Comparison of ENCODE assay signal across 25 cellular contexts in genomic region chr2:56754627-56755026, GRCh38.
"Had no signal": no experiment of that assay in that cellular context is flagged by ENCODE, and none has a peak within 500 bp of the region (broad histone marks: within the 10 kb centered on the region; RNA-seq: fewer than 3 reads in every experiment).

No MANE protein-coding gene starts in this region.

- H3K27me3 ChIP-seq: brain microvascular endothelial cell had no signal

- H3K9me3 Mint-ChIP-seq: IgD-negative memory B cell had no signal

- H3K27ac Mint-ChIP-seq: activated CD4-positive, alpha-beta memory T cell treated with anti-CD3 and anti-CD28 coated beads for 36 hours; activated CD4-positive, alpha-beta T cell treated with anti-CD3 and anti-CD28 coated beads, Interleukin-2, amount 10 ng/mL, durations not matched to agents 7 days and 5 days; activated naive CD4-positive, alpha-beta T cell treated with anti-CD3 and anti-CD28 coated beads, Interleukin-2, amount 50 U/mL, for 72 hours; activated naive CD8-positive, alpha-beta T cell treated with anti-CD3 and anti-CD28 coated beads, Interleukin-2, amount 50 U/mL, for 24 hours; IgD-negative memory B cell had no signal

- H3K4me3 ChIP-seq: cardiac muscle cell, SK-N-MC had no signal

- H3K36me3 Mint-ChIP-seq: activated CD4-positive, alpha-beta memory T cell treated with anti-CD3 and anti-CD28 coated beads for 36 hours; activated naive CD4-positive, alpha-beta T cell treated with anti-CD3 and anti-CD28 coated beads, Interleukin-2, amount 50 U/mL, for 72 hours; IgD-negative memory B cell had no signal

- H3K36me3 ChIP-seq: brain microvascular endothelial cell, cardiac muscle cell had no signal

- H3K4me3 Mint-ChIP-seq: activated CD4-positive, alpha-beta memory T cell treated with anti-CD3 and anti-CD28 coated beads for 36 hours; activated CD4-positive, alpha-beta T cell treated with anti-CD3 and anti-CD28 coated beads, Interleukin-2, amount 10 ng/mL, durations not matched to agents 7 days and 5 days; activated naive CD8-positive, alpha-beta T cell treated with anti-CD3 and anti-CD28 coated beads, Interleukin-2, amount 50 U/mL, for 24 hours; activated T-cell treated with anti-CD3 and anti-CD28 coated beads, Interleukin-2, amount 50 U/mL, for 4 hours; IgD-negative memory B cell had no signal

- ATAC-seq: activated naive CD4-positive, alpha-beta T cell treated with anti-CD3 and anti-CD28 coated beads, Interleukin-2, amount 50 U/mL, for 72 hours; activated naive CD8-positive, alpha-beta T cell treated with anti-CD3 and anti-CD28 coated beads, Interleukin-2, amount 50 U/mL, for 24 hours; activated T-cell treated with anti-CD3 and anti-CD28 coated beads, Interleukin-2, amount 50 U/mL, for 4 hours; PC-3 had no signal

- DNase-seq: activated CD4-positive, alpha-beta memory T cell treated with anti-CD3 and anti-CD28 coated beads for 36 hours; activated CD4-positive, alpha-beta T cell treated with anti-CD3 and anti-CD28 coated beads, Interleukin-2, amount 10 ng/mL, durations not matched to agents 7 days and 5 days; activated CD4-positive, CD25-positive, alpha-beta regulatory T cell; activated CD8-positive, alpha-beta memory T cell treated with anti-CD3 and anti-CD28 coated beads for 24 hours; activated effector memory CD4-positive, alpha-beta T cell treated with anti-CD3 and anti-CD28 coated beads, Interleukin-2, amount 50 U/mL, for 16 hours; activated naive CD4-positive, alpha-beta T cell treated with Interleukin-2 at 50 U/mL for 16 hours; activated naive CD8-positive, alpha-beta T cell treated with anti-CD3 and anti-CD28 coated beads, Interleukin-2, amount 50 U/mL, for 24 hours; activated T-cell treated with anti-CD3 and anti-CD28 coated beads, Interleukin-2, amount 50 U/mL, for 4 hours; brain microvascular endothelial cell; KG1; MV-4-11; NCI-H1417 treated with DMSO at 0.1 percent for 48 hours; NCI-H1694; NCI-H2029; NCI-H345; NCI-H510A; NCI-H526 treated with DMSO at 0.1 percent for 48 hours; NCI-H82; PC-3; T-helper 1 cell had no signal

- H3K27ac ChIP-seq: brain microvascular endothelial cell, cardiac muscle cell, SK-N-MC, VCaP had no signal

- H3K27me3 Mint-ChIP-seq: activated CD4-positive, alpha-beta memory T cell treated with anti-CD3 and anti-CD28 coated beads for 36 hours; activated CD4-positive, alpha-beta T cell treated with anti-CD3 and anti-CD28 coated beads, Interleukin-2, amount 10 ng/mL, durations not matched to agents 7 days and 5 days; activated naive CD8-positive, alpha-beta T cell treated with anti-CD3 and anti-CD28 coated beads, Interleukin-2, amount 50 U/mL, for 24 hours; IgD-negative memory B cell had no signal

- H3K4me1 Mint-ChIP-seq: activated CD4-positive, alpha-beta T cell treated with anti-CD3 and anti-CD28 coated beads, Interleukin-2, amount 10 ng/mL, durations not matched to agents 7 days and 5 days; activated naive CD8-positive, alpha-beta T cell treated with anti-CD3 and anti-CD28 coated beads, Interleukin-2, amount 50 U/mL, for 24 hours; IgD-negative memory B cell had no signal
